ENCODE assay signal across 16 cellular contexts in genomic region chr20:48807051-48807450, GRCh38. TPM values are rescaled to one million over a fixed set of nuclear protein-coding genes. Genes with fewer than 3 reads are reported as not detected.
DNase-seq lines count a peak whose midpoint lies in the region; ATAC-seq, FAIRE-seq and TF ChIP-seq lines count a peak whose summit lies in the region.
"Had no signal": no experiment of that assay in that cellular context is flagged by ENCODE, and none has a peak within 500 bp of the region (broad histone marks: within the 10 kb centered on the region; RNA-seq: fewer than 3 reads in every experiment).

No MANE protein-coding gene starts in this region.

- TF ChIP-seq CTCF in activated CD8-positive, alpha-beta T cell treated with anti-CD3 and anti-CD28 coated beads for 36 hours (IDR thresholded peaks at IDR 0.05): no peak
- TF ChIP-seq CTCF in GM12878 (IDR thresholded peaks at IDR 0.05 in 2 of 3, conservative IDR thresholded peaks at IDR 0.05 in 1 of 3; ENCODE audit: control insufficient read depth in 2 of 3, extremely low read depth in 1 of 3, insufficient read depth in 1 of 3, low read depth in 3 of 3, low read length in 3 of 3) (no peak), endothelial cell (IDR thresholded peaks at IDR 0.05; ENCODE audit: unreplicated experiment) (no peak), upper lobe of right lung (IDR thresholded peaks at IDR 0.05) (no peak)

- RAD21 ChIA-PET in GM12878 (lab: Charles Lee; ENCODE audit: unreplicated experiment): no interaction called here

- no peak for ATAC-seq in activated CD8-positive, alpha-beta T cell treated with anti-CD3 and anti-CD28 coated beads, Interleukin-2, amount 10 ng/mL, durations not matched to agents 7 days and 5 days
- no peak for ATAC-seq in activated CD8-positive, alpha-beta T cell treated with anti-CD3 and anti-CD28 coated beads for 36 hours
- ATAC-seq in GM12878: no peak
- no peak for ATAC-seq in upper lobe of right lung

- SMC1A ChIA-PET in GM12878 (lab: Charles Lee; ENCODE audit: uncharacterized antibody, unreplicated experiment): interaction anchor here (1.7 to 2.7 kb wide), 2 partner anchors 9 to 11 kb away, joined by 6 to 8 read pairs; no protein-coding TSS in a partner anchor

- H3K9ac ChIP-seq in GM12878 (ENCODE audit: control insufficient read depth, insufficient read depth, low read length): no peak overlapping the region

- no peak overlapping the region for H3K4me3 Mint-ChIP-seq in activated CD8-positive, alpha-beta T cell treated with anti-CD3 and anti-CD28 coated beads, Interleukin-2, amount 10 ng/mL, durations not matched to agents 7 days and 5 days
- no peak overlapping the region for H3K4me3 Mint-ChIP-seq in activated CD8-positive, alpha-beta T cell treated with anti-CD3 and anti-CD28 coated beads for 36 hours
- H3K4me3 Mint-ChIP-seq in endothelial cell (ENCODE audit: unreplicated experiment): peak overlapping the region; percentile 73

- peaks cover 71% of the 10 kb centered on the region for H3K4me1 Mint-ChIP-seq in activated CD8-positive, alpha-beta T cell treated with anti-CD3 and anti-CD28 coated beads, Interleukin-2, amount 10 ng/mL, durations not matched to agents 7 days and 5 days (ENCODE audit: low read depth)
- H3K4me1 Mint-ChIP-seq in activated CD8-positive, alpha-beta T cell treated with anti-CD3 and anti-CD28 coated beads for 36 hours (ENCODE audit: low read depth): peaks cover 57% of the 10 kb centered on the region
- H3K4me1 Mint-ChIP-seq in endothelial cell (ENCODE audit: unreplicated experiment): peaks cover 52% of the 10 kb centered on the region

- peak overlapping the region; percentile 27 for H3K27ac Mint-ChIP-seq in activated CD8-positive, alpha-beta T cell treated with anti-CD3 and anti-CD28 coated beads, Interleukin-2, amount 10 ng/mL, durations not matched to agents 7 days and 5 days
- no peak overlapping the region for H3K27ac Mint-ChIP-seq in activated CD8-positive, alpha-beta T cell treated with anti-CD3 and anti-CD28 coated beads for 36 hours
- H3K27ac Mint-ChIP-seq in endothelial cell (ENCODE audit: unreplicated experiment): no peak overlapping the region

- WGBS in GM12878 (ENCODE audit: insufficient coverage, insufficient replicate concordance, low lambda C conversion rate, missing lambda C conversion rate): 100% methylated on average over 1 of the region's 1 CpG

- H3K27ac ChIP-seq in GM12878 (ENCODE audit: control insufficient read depth, insufficient read depth) (no peak overlapping the region), temporal lobe (ENCODE audit: low read depth, low read length) (peak overlapping the region; percentile 94), upper lobe of right lung (no peak overlapping the region)
- H3K27ac ChIP-seq: 22Rv1, RWPE1, SJCRH30 had no signal

- FAIRE-seq in GM12878 (lab: Jason Lieb, UNC): no peak
- FAIRE-seq: G401.6 had no signal

- H3K4me2 ChIP-seq in GM12878 (ENCODE audit: control insufficient read depth, insufficient read depth): no peak overlapping the region

- TF ChIP-seq POLR2A in GM12878 (IDR thresholded peaks at IDR 0.05; ENCODE audit: low read depth, low read length): no peak

- H3K36me3 ChIP-seq in GM12878 (ENCODE audit: control insufficient read depth in 2 of 2, insufficient read depth in 2 of 2, low read length in 1 of 2) (peaks cover 14 to 37% of the 10 kb centered on the region in 2 experiments), upper lobe of right lung (no peaks in the 10 kb centered on the region)
- H3K36me3 ChIP-seq: HAP-1 had no signal

- no peak for DNase-seq in activated CD8-positive, alpha-beta T cell treated with anti-CD3 and anti-CD28 coated beads, Interleukin-2, amount 10 ng/mL, durations not matched to agents 7 days and 5 days
- DNase-seq in activated CD8-positive, alpha-beta T cell treated with anti-CD3 and anti-CD28 coated beads for 36 hours: no peak
- no peak for DNase-seq in GM12878 (ENCODE audit: low read depth, low spot score)
- no peak for DNase-seq in endothelial cell (ENCODE audit: low spot score)
- no peak for DNase-seq in upper lobe of right lung
- no peak for DNase-seq in posterior vena cava (ENCODE audit: low spot score)
- no peak for DNase-seq in activated T-cell treated with anti-CD3 and anti-CD28 coated beads for 4 hours
- DNase-seq: DND-41, NCI-H187 treated with DMSO at 0.1 percent for 48 hours, NCI-H748 treated with DMSO at 0.1 percent for 48 hours, SJCRH30 had no signal

- H3K27me3 Mint-ChIP-seq in activated CD8-positive, alpha-beta T cell treated with anti-CD3 and anti-CD28 coated beads, Interleukin-2, amount 10 ng/mL, durations not matched to agents 7 days and 5 days (ENCODE audit: low read depth): no peaks in the 10 kb centered on the region
- H3K27me3 Mint-ChIP-seq in activated CD8-positive, alpha-beta T cell treated with anti-CD3 and anti-CD28 coated beads for 36 hours: no peaks in the 10 kb centered on the region
- peaks cover 21% of the 10 kb centered on the region for H3K27me3 Mint-ChIP-seq in endothelial cell (ENCODE audit: unreplicated experiment)

- no peak for TF ChIP-seq EP300 in GM12878 (IDR thresholded peaks at IDR 0.05; ENCODE audit: borderline replicate concordance in 1 of 2, control insufficient read depth in 1 of 2, low read depth in 2 of 2, low read length in 2 of 2)

- H3K79me2 ChIP-seq in GM12878 (ENCODE audit: control insufficient read depth, insufficient read depth, low read length): peaks cover 95% of the 10 kb centered on the region

- POLR2A ChIA-PET in activated CD8-positive, alpha-beta T cell treated with anti-CD3 and anti-CD28 coated beads, Interleukin-2, amount 10 ng/mL, durations not matched to agents 7 days and 5 days (lab: Charles Lee): no interaction called here
- POLR2A ChIA-PET in activated CD8-positive, alpha-beta T cell treated with anti-CD3 and anti-CD28 coated beads for 36 hours (lab: Charles Lee): interaction anchor here (0.6 to 1.7 kb wide), 2 partner anchors 12 to 88 kb away, joined by 3 to 7 read pairs; no protein-coding TSS in a partner anchor
- POLR2A ChIA-PET in GM12878 (lab: Charles Lee): no interaction called here

- H3K36me3 Mint-ChIP-seq in activated CD8-positive, alpha-beta T cell treated with anti-CD3 and anti-CD28 coated beads, Interleukin-2, amount 10 ng/mL, durations not matched to agents 7 days and 5 days (ENCODE audit: low read depth): peaks cover 84% of the 10 kb centered on the region
- peaks cover 56% of the 10 kb centered on the region for H3K36me3 Mint-ChIP-seq in activated CD8-positive, alpha-beta T cell treated with anti-CD3 and anti-CD28 coated beads for 36 hours (ENCODE audit: low read depth)
- H3K36me3 Mint-ChIP-seq in endothelial cell (ENCODE audit: low read depth, unreplicated experiment): peaks cover 58% of the 10 kb centered on the region

- peaks cover 12% of the 10 kb centered on the region for H3K4me1 ChIP-seq in GM12878 (ENCODE audit: control insufficient read depth, insufficient read depth, low read length)
- H3K4me1 ChIP-seq in upper lobe of right lung: peaks cover 14% of the 10 kb centered on the region
- H3K4me1 ChIP-seq: HAP-1, SJCRH30 had no signal

- H3K9me3 Mint-ChIP-seq in activated CD8-positive, alpha-beta T cell treated with anti-CD3 and anti-CD28 coated beads, Interleukin-2, amount 10 ng/mL, durations not matched to agents 7 days and 5 days (ENCODE audit: insufficient read depth): peaks cover 2% of the 10 kb centered on the region
- H3K9me3 Mint-ChIP-seq in activated CD8-positive, alpha-beta T cell treated with anti-CD3 and anti-CD28 coated beads for 36 hours: peaks cover 16% of the 10 kb centered on the region
- no peaks in the 10 kb centered on the region for H3K9me3 Mint-ChIP-seq in endothelial cell (ENCODE audit: unreplicated experiment)

- CTCF ChIA-PET in activated CD8-positive, alpha-beta T cell treated with anti-CD3 and anti-CD28 coated beads, Interleukin-2, amount 10 ng/mL, durations not matched to agents 7 days and 5 days (lab: Charles Lee): no interaction called here
- CTCF ChIA-PET in activated CD8-positive, alpha-beta T cell treated with anti-CD3 and anti-CD28 coated beads for 36 hours (lab: Charles Lee): interaction anchor here (1.0 to 1.6 kb wide), 2 partner anchors 98 to 150 kb away, joined by 3 to 5 read pairs; no protein-coding TSS in a partner anchor
- CTCF ChIA-PET in GM12878 (lab: Yijun Ruan, JAX): no interaction called here

- BruUV-seq in GM12878 (replicated peaks; lab: Mats Ljungman, UMichigan): no TSS peak

- TF ChIP-seq RAD21 in GM12878 (IDR thresholded peaks at IDR 0.05; ENCODE audit: insufficient read depth, low read depth, low read length): no peak

- no peak overlapping the region for H2AFZ ChIP-seq in GM12878 (ENCODE audit: control insufficient read depth, low read depth, low read length)

- H3K4me3 ChIP-seq in GM12878: no peak overlapping the region
- H3K4me3 ChIP-seq in upper lobe of right lung: no peak overlapping the region
- H3K4me3 ChIP-seq: HAP-1, SJCRH30 had no signal

- H3K27me3 ChIP-seq in GM12878 (replicated peaks in 1 of 2; ENCODE audit: control insufficient read depth in 2 of 2, insufficient read depth in 2 of 2, low read length in 1 of 2): no peaks in the 10 kb centered on the region
- peaks cover 9% of the 10 kb centered on the region for H3K27me3 ChIP-seq in upper lobe of right lung
- H3K27me3 ChIP-seq: SJCRH30 had no signal

- H3K9me3 ChIP-seq in GM12878 (replicated peaks; ENCODE audit: control insufficient read depth, insufficient read depth, low read length): peaks cover 20% of the 10 kb centered on the region; the same call in 2 of the 3 replicates
- no peaks in the 10 kb centered on the region for H3K9me3 ChIP-seq in upper lobe of right lung
- H3K9me3 ChIP-seq: HAP-1 had no signal

- in situ Hi-C loops in GM12878 (cut with MboI): no loop called here

- H4K20me1 ChIP-seq in GM12878 (ENCODE audit: control insufficient read depth, insufficient read depth): peaks cover 6% of the 10 kb centered on the region

- intact Hi-C loops in activated CD8-positive, alpha-beta T cell treated with anti-CD3 and anti-CD28 coated beads for 36 hours (cut with micrococcal nuclease): no loop called here
- intact Hi-C loops in GM12878 (cut with micrococcal nuclease; ENCODE audit: unreplicated experiment): no loop called here
- intact Hi-C loops in upper lobe of right lung (cut with DNase I): no loop called here
- intact Hi-C loops in posterior vena cava (cut with DNase I): no loop called here

RNA-seq across cellular contexts. Expression of gene PREX1, which starts 20.7 kb away (rescaled TPM):
- 100 to 1,000 TPM; 146 to 152 TPM for total RNA-seq in activated CD8-positive, alpha-beta T cell treated with anti-CD3 and anti-CD28 coated beads, Interleukin-2, amount 10 ng/mL, durations not matched to agents 7 days and 5 days
- total RNA-seq in activated CD8-positive, alpha-beta T cell treated with anti-CD3 and anti-CD28 coated beads for 36 hours: 10 to 100 TPM; 79.7 to 80.5 TPM
- 138 and 148 TPM in 2 replicates for total RNA-seq in GM12878 (2013; cell fraction: nucleolus; rRNA removed)
- total RNA-seq in GM12878 (2014; rRNA removed) (79.5 and 82.6 TPM in 2 replicates), GM12878 (2014; rRNA removed; fragmentation: Illumina TruSeq; extraction: Trizol) (41.9 and 48.6 TPM in 2 replicates), GM12878 (2021) (108 and 114 TPM in 2 replicates), endothelial cell (ENCODE audit: unreplicated experiment) (248 TPM), temporal lobe (16.0 TPM), upper lobe of right lung (66.0 TPM), posterior vena cava (10 to 100 TPM; 16.9 to 22.0 TPM)
- polyA plus RNA-seq in GM12878 (2011; ENCODE audit: low read depth): 23.6 TPM
- polyA plus RNA-seq in GM12878 (2011; rRNA removed) (16.3 and 29.3 TPM in 2 replicates), GM12878 (2014; fragmentation: Illumina TruSeq; extraction: Trizol) (25.2 and 49.0 TPM in 2 replicates), GM12878 (2014; fragmentation: Nextera tagmentation; extraction: Ambion mirVana) (1 to 10 TPM; 2.6 to 6.7 TPM), GM12878 (2014; rRNA removed) (60.5 and 76.1 TPM in 2 replicates), GM12878 (2016; fragmentation: Nextera tagmentation; extraction: Ambion mirVana) (10 to 100 TPM; 17.7 to 22.1 TPM)
- polyA plus RNA-seq in GM12878 (2011; cell fraction: cytosol; rRNA removed): 30.8 and 32.4 TPM in 2 replicates
- polyA plus RNA-seq in GM12878 (2011; cell fraction: nucleus; rRNA removed): 74.6 and 90.7 TPM in 2 replicates
- polyA plus RNA-seq in GM12878 (2012): 56.3 and 62.3 TPM in 2 replicates
- polyA minus RNA-seq in GM12878 (2011; rRNA and poly(A)+ RNA removed): 42.1 and 65.5 TPM in 2 replicates
- polyA minus RNA-seq in GM12878 (2011; cell fraction: cytosol; rRNA and poly(A)+ RNA removed): 21.6 and 22.1 TPM in 2 replicates
- 31.8 and 50.9 TPM in 2 replicates for polyA minus RNA-seq in GM12878 (2011; cell fraction: nucleus; rRNA and poly(A)+ RNA removed)
